ENCODE assay signal across 19 cellular contexts in the genomic region with DNA sequence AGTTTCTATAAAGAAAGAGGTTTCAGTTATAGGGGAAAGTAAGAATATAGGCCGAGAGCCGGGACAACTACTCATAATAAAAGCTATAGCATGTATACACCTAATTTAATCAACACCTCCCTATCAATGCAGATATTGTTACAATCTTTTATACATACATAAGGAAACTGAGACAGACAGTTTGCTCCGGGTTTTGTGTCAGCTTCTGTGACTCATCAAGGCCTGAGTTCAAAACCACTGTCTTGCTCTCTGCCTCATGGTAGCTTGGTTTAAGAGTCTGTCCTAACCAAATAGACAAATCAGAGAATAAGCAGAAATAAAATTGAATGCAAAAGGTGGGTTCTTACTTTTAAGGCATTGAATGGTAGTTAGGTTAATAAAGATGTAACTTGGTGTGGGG.
"Had no signal": no experiment of that assay in that cellular context is flagged by ENCODE, and none has a peak within 500 bp of the region (broad histone marks: within the 10 kb centered on the region; RNA-seq: fewer than 3 reads in every experiment).

No MANE protein-coding gene starts in this region.

- H3K4me1 ChIP-seq: gastrocnemius medialis, heart right ventricle had no signal

- DNase-seq: effector memory CD4-positive, alpha-beta T cell; gastrocnemius medialis; heart right ventricle; hypothalamus; islet precursor cell; mammary epithelial cell; naive thymus-derived CD8-positive, alpha-beta T cell; nucleus accumbens; pancreas; right cardiac atrium; small intestine; stimulated activated CD4-positive, alpha-beta T cell treated with anti-CD3 and anti-CD28 coated beads, Interleukin-12 subunit alpha, Interleukin-12 subunit beta, amount 100 ng/mL, for 4 hours; stimulated activated naive CD4-positive, alpha-beta T cell treated with Interleukin-2 at 50 U/mL for 16 hours had no signal

- H3K4me3 ChIP-seq: gastrocnemius medialis, heart right ventricle, pancreas had no signal

- H3K27ac ChIP-seq: gastrocnemius medialis, heart right ventricle, pancreas had no signal

- H3K36me3 ChIP-seq: gastrocnemius medialis, pancreas had no signal

- ATAC-seq: esophagus mucosa; gastrocnemius medialis; heart right ventricle; left lobe of liver; naive thymus-derived CD8-positive, alpha-beta T cell; pancreas; right cardiac atrium had no signal

- H3K27me3 Mint-ChIP-seq: naive thymus-derived CD8-positive, alpha-beta T cell; progenitor cell of endocrine pancreas; type B pancreatic cell had no signal

- H3K9me3 ChIP-seq: gastrocnemius medialis, heart right ventricle, pancreas had no signal

- FAIRE-seq: endometrium, pancreas, small intestine, urothelium cell line had no signal

- H3K4me3 Mint-ChIP-seq: naive thymus-derived CD8-positive, alpha-beta T cell; type B pancreatic cell had no signal

- H3K27ac Mint-ChIP-seq: type B pancreatic cell had no signal

- H3K27me3 ChIP-seq: gastrocnemius medialis, heart right ventricle, pancreas had no signal

- H3K9me3 Mint-ChIP-seq: type B pancreatic cell had no signal
